19 cellular contexts compared by ENCODE assay signal in genomic region chr3:35448681-35449080, GRCh38.
"Had no signal": no experiment of that assay in that cellular context is flagged by ENCODE, and none has a peak within 500 bp of the region (broad histone marks: within the 10 kb centered on the region; RNA-seq: fewer than 3 reads in every experiment).

No MANE protein-coding gene starts in this region.

- DNase-seq: KBM-7, MV-4-11, NCI-H1048, NCI-H1105, NCI-H1417, NCI-H1436 treated with DMSO at 0.1 percent for 48 hours, NCI-H1694, NCI-H187 treated with DMSO at 0.1 percent for 48 hours, NCI-H2029 treated with DMSO at 0.1 percent for 48 hours, NCI-H2227 treated with DMSO at 0.1 percent for 48 hours, NCI-H524, NCI-H69, NCI-H774, PC-3, SHP77 had no signal

- FAIRE-seq: HTR-8/SVneo had no signal

- ATAC-seq: Panc1, PC-3 had no signal

- H3K27ac ChIP-seq: HL-60, RWPE1 had no signal
